ENCODE assay signal across 8 cellular contexts in the genomic region with DNA sequence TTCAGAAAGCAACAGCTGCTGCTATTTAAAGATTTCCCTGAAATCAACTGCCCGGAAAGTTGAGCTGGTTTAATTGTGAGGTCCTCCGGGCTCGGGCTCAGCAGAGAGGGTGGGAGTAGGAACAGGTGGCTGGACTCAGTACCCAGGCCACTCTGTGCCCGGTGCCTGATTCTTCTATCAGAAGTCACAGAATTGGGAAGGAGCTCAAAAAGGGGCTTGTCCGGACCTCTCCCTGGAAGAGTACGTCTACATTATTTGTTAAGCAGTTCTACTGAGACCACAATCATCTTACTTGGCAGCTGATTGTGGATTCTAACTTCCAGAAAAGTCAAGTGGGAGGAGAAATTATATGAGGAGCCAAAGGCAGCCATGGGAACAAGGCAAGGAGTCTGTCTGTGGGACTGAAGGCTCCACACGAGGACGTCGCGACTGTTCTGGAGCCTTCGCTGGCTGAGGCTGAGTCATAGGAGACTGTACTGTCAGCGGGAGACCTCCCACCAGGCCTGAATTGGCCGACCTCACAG.
DNase-seq lines count a peak whose midpoint lies in the region; TF ChIP-seq lines count a peak whose summit lies in the region.

No MANE protein-coding gene starts in this region.

- no peaks in the 10 kb centered on the region for H3K27me3 ChIP-seq in brain microvascular endothelial cell (replicated peaks)

- H3K27ac ChIP-seq in brain microvascular endothelial cell: peak overlapping the region; percentile 96

- no peak overlapping the region for H3K4me3 ChIP-seq in brain microvascular endothelial cell (ENCODE audit: low read depth, low read length)
- H3K4me3 ChIP-seq in skeletal muscle cell (ENCODE audit: low read depth, low read length): no peak overlapping the region

- TF ChIP-seq CTCF in brain microvascular endothelial cell (IDR thresholded peaks at IDR 0.05; ENCODE audit: low read depth, low read length, missing control alignments): no peak

- peak; percentile 4 for DNase-seq in G401 (ENCODE audit: low spot score)
- peak; percentile 96 for DNase-seq in brain microvascular endothelial cell
- DNase-seq in iPS-NIHi7 (ENCODE audit: extremely low spot score): peak; percentile 73
- DNase-seq in skeletal muscle cell (ENCODE audit: low read depth): peak; percentile 89
- no peak for DNase-seq in NCI-H2081 (lab: John Stamatoyannopoulos, UW)
- DNase-seq in NCI-H2171 treated with DMSO at 0.1 percent for 48 hours (lab: John Stamatoyannopoulos, UW): no peak
- DNase-seq in NCI-H1105 (lab: John Stamatoyannopoulos, UW): no peak
- no peak for DNase-seq in amniotic stem cell (lab: John Stamatoyannopoulos, UW)

- in situ Hi-C loops in G401 (cut with HindIII; ENCODE audit: low sequenced_read_pairs) (no loop called here), brain microvascular endothelial cell (cut with HindIII; ENCODE audit: low pct_ligation_motif_present, low sequenced_read_pairs) (no loop called here)

- no peaks in the 10 kb centered on the region for H3K36me3 ChIP-seq in brain microvascular endothelial cell (replicated peaks)

Comparison
In these comparisons a context has a peak if more than half of its experiments do, and no peak if none do; other contexts are left out.
1. DNase-seq: peak in G401 (single experiment), brain microvascular endothelial cell (single experiment), iPS-NIHi7 (single experiment) and skeletal muscle cell (single experiment); none in NCI-H2081 (0 of 2), NCI-H2171 treated with DMSO at 0.1 percent for 48 hours (single experiment), NCI-H1105 (single experiment) and amniotic stem cell (single experiment).